ENCODE assay signal across 2 cellular contexts in the genomic region with DNA sequence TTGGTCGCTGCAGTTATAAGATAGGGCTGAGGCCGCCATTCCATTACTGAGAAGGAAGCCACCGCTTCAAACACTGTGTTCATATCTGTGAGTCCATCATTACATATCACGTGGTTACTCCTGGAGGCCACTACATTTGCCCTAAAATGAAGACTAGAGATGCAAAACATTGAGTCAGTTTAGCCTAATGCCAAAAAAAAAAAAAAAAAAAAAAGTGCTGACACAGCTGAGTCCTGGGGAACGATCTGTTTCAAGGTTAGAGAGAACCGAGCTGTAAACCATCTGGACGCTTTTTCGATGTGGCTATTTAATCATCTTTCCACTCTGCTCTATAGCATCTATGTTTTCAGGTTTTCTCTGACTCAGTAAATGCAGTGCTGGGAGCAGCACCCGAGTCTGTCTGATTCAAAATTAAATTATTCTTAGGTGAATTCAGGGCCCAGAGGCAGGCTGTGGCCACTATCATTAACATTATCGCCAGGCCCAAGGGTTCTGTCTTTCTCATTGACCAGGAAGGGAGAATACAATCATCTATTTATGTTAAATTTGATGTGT.
TF ChIP-seq lines count a peak whose summit lies in the region.

No MANE protein-coding gene starts in this region.

TF ChIP-seq in IMR-90, 13 proteins besides CTCF, POLR2A, EP300 and RAD21:
- TF ChIP-seq, protein P1, sequence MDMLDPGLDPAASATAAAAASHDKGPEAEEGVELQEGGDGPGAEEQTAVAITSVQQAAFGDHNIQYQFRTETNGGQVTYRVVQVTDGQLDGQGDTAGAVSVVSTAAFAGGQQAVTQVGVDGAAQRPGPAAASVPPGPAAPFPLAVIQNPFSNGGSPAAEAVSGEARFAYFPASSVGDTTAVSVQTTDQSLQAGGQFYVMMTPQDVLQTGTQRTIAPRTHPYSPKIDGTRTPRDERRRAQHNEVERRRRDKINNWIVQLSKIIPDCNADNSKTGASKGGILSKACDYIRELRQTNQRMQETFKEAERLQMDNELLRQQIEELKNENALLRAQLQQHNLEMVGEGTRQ (IDR thresholded peaks at IDR 0.05; ENCODE audit: low read depth, low read length): no peak
- peak; percentile 63 for TF ChIP-seq MAFK (IDR thresholded peaks at IDR 0.05; ENCODE audit: low read depth, low read length)

TF ChIP-seq in K562, 482 proteins besides CTCF, POLR2A, EP300 and RAD21 (continued from another document):
- TF ChIP-seq, protein P2, sequence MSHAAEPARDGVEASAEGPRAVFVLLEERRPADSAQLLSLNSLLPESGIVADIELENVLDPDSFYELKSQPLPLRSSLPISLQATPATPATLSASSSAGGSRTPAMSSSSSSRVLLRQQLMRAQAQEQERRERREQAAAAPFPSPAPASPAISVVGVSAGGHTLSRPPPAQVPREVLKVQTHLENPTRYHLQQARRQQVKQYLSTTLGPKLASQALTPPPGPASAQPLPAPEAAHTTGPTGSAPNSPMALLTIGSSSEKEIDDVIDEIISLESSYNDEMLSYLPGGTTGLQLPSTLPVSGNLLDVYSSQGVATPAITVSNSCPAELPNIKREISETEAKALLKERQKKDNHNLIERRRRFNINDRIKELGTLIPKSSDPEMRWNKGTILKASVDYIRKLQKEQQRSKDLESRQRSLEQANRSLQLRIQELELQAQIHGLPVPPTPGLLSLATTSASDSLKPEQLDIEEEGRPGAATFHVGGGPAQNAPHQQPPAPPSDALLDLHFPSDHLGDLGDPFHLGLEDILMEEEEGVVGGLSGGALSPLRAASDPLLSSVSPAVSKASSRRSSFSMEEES (CRISPR knock-in tag; IDR thresholded peaks at IDR 0.05): peak; percentile 82
- no peak for TF ChIP-seq CHD2 (IDR thresholded peaks at IDR 0.05; ENCODE audit: low read depth, low read length)
- no peak for TF ChIP-seq CEBPB (tag; IDR thresholded peaks at IDR 0.05)
- no peak for TF ChIP-seq PHF20 (IDR thresholded peaks at IDR 0.05; ENCODE audit: partially characterized antibody)
- peak; percentile 63 for TF ChIP-seq MAFF (IDR thresholded peaks at IDR 0.05; ENCODE audit: low read length)
- peak; percentile 71 for TF ChIP-seq MAFK (IDR thresholded peaks at IDR 0.05; ENCODE audit: low read length)
- peak; percentile 79 for TF ChIP-seq C11orf30 (IDR thresholded peaks at IDR 0.05; ENCODE audit: low read depth)
- TF ChIP-seq RAD51 (IDR thresholded peaks at IDR 0.05; ENCODE audit: borderline replicate concordance, low read depth): peak; percentile 60; the same call in 1 of the 2 replicates
- TF ChIP-seq ZNF316 (IDR thresholded peaks at IDR 0.05): peak; percentile 92
TF ChIP-seq in K562: peak in this region for 7.
